ENCODE assay signal across 14 cellular contexts in genomic region chr5:105506692-105507277, GRCh38.
A peak's percentile ranks its signal among the peaks of the same experiment; 100 is the strongest.
DNase-seq lines count a peak whose midpoint lies in the region; ATAC-seq and TF ChIP-seq lines count a peak whose summit lies in the region.
"Had no signal": no experiment of that assay in that cellular context is flagged by ENCODE, and none has a peak within 500 bp of the region (broad histone marks: within the 10 kb centered on the region; RNA-seq: fewer than 3 reads in every experiment).

No MANE protein-coding gene starts in this region.

- H3K4me3 ChIP-seq in Panc1 (ENCODE audit: low read depth in 2 of 2, low read length in 2 of 2) (no peak overlapping the region), upper lobe of right lung (no peak overlapping the region)
- H3K4me3 ChIP-seq: BLaER1 treated with 17β-estradiol and CSF1 and Interleukin-3, amounts not matched to agents 10 nM and 100 nM had no signal

- no peaks in the 10 kb centered on the region for H3K27me3 Mint-ChIP-seq in effector memory CD8-positive, alpha-beta T cell
- H3K27me3 Mint-ChIP-seq: activated CD4-positive, alpha-beta memory T cell treated with anti-CD3 and anti-CD28 coated beads for 36 hours had no signal

- TF ChIP-seq CTCF in Panc1 (IDR thresholded peaks at IDR 0.05) (peak; percentile 55), upper lobe of right lung (IDR thresholded peaks at IDR 0.05) (peak; percentile 22)

- in situ Hi-C loops in Panc1 (cut with HindIII; ENCODE audit: low pct_unique_long_range_greater_than_20kb, low sequenced_read_pairs), result no loop called here

- no TSS peak for BruUV-seq in Panc1 (replicated peaks; lab: Mats Ljungman, UMichigan)

- no peaks in the 10 kb centered on the region for H3K36me3 Mint-ChIP-seq in effector memory CD8-positive, alpha-beta T cell (ENCODE audit: insufficient read depth)
- H3K36me3 Mint-ChIP-seq: activated CD4-positive, alpha-beta memory T cell treated with anti-CD3 and anti-CD28 coated beads for 36 hours; stimulated activated effector memory CD8-positive, alpha-beta T cell treated with anti-CD3 and anti-CD28 coated beads, Interleukin-12 subunit alpha, Interleukin-12 subunit beta, amount 100 ng/mL, for 72 hours had no signal

- ATAC-seq in Panc1 (no peak; the same call in 1 of the 2 replicates), upper lobe of right lung (peak; percentile 55)
- ATAC-seq in effector memory CD8-positive, alpha-beta T cell (replicated peaks), result no peak
- ATAC-seq: stimulated activated effector memory CD8-positive, alpha-beta T cell treated with anti-CD3 and anti-CD28 coated beads, Interleukin-12 subunit alpha, Interleukin-12 subunit beta, amount 100 ng/mL, for 72 hours had no signal

- H3K27me3 ChIP-seq in Panc1 (ENCODE audit: control insufficient read depth, insufficient read depth, low read length), result no peaks in the 10 kb centered on the region
- no peaks in the 10 kb centered on the region for H3K27me3 ChIP-seq in upper lobe of right lung
- H3K27me3 ChIP-seq: BLaER1 treated with 17β-estradiol and CSF1 and Interleukin-3, amounts not matched to agents 10 nM and 100 nM; neutrophil had no signal

- H3K27ac ChIP-seq in Panc1 (ENCODE audit: low read length) (no peak overlapping the region; the same call in 1 of the 2 replicates), upper lobe of right lung (no peak overlapping the region)
- H3K27ac ChIP-seq: BLaER1 treated with 17β-estradiol and CSF1 and Interleukin-3, amounts not matched to agents 10 nM and 100 nM; neutrophil had no signal

- H3K36me3 ChIP-seq in Panc1 (ENCODE audit: control insufficient read depth, insufficient read depth, low read length) (no peaks in the 10 kb centered on the region), upper lobe of right lung (no peaks in the 10 kb centered on the region)
- H3K36me3 ChIP-seq: BLaER1 treated with 17β-estradiol and CSF1 and Interleukin-3, amounts not matched to agents 10 nM and 100 nM; neutrophil had no signal

- H3K4me1 Mint-ChIP-seq in effector memory CD8-positive, alpha-beta T cell (ENCODE audit: low read depth in 2 of 2), result no peaks in the 10 kb centered on the region
- H3K4me1 Mint-ChIP-seq: stimulated activated effector memory CD8-positive, alpha-beta T cell treated with anti-CD3 and anti-CD28 coated beads, Interleukin-12 subunit alpha, Interleukin-12 subunit beta, amount 100 ng/mL, for 72 hours had no signal

- peaks cover 0 to 9% of the 10 kb centered on the region in 2 donors for H3K9me3 Mint-ChIP-seq in effector memory CD8-positive, alpha-beta T cell

- no peak overlapping the region for H3K4me3 Mint-ChIP-seq in effector memory CD8-positive, alpha-beta T cell
- H3K4me3 Mint-ChIP-seq: activated CD4-positive, alpha-beta memory T cell treated with anti-CD3 and anti-CD28 coated beads for 36 hours; stimulated activated effector memory CD8-positive, alpha-beta T cell treated with anti-CD3 and anti-CD28 coated beads, Interleukin-12 subunit alpha, Interleukin-12 subunit beta, amount 100 ng/mL, for 72 hours had no signal

- intact Hi-C loops in Panc1 (cut with micrococcal nuclease; ENCODE audit: unreplicated experiment) (no loop called here), upper lobe of right lung (cut with DNase I) (no loop called here)

- POLR2A ChIA-PET in Panc1 (lab: Charles Lee), result no interaction called here

- H3K27ac Mint-ChIP-seq in effector memory CD8-positive, alpha-beta T cell, result no peak overlapping the region
- H3K27ac Mint-ChIP-seq: activated CD4-positive, alpha-beta memory T cell treated with anti-CD3 and anti-CD28 coated beads for 36 hours; stimulated activated effector memory CD8-positive, alpha-beta T cell treated with anti-CD3 and anti-CD28 coated beads, Interleukin-12 subunit alpha, Interleukin-12 subunit beta, amount 100 ng/mL, for 72 hours had no signal

- H3K9me3 ChIP-seq in Panc1 (ENCODE audit: control insufficient read depth, insufficient read depth, low read depth, low read length) (peaks cover 1% of the 10 kb centered on the region; the same call in 1 of the 2 replicates), upper lobe of right lung (no peaks in the 10 kb centered on the region)
- H3K9me3 ChIP-seq: BLaER1 treated with 17β-estradiol and CSF1 and Interleukin-3, amounts not matched to agents 10 nM and 100 nM; neutrophil had no signal

- CTCF ChIA-PET in Panc1 (lab: Charles Lee), result no interaction called here

- H3K4me1 ChIP-seq in Panc1 (ENCODE audit: control insufficient read depth, insufficient read depth, low read length) (peaks cover 10% of the 10 kb centered on the region), upper lobe of right lung (no peaks in the 10 kb centered on the region)

- DNase-seq in SKM-1 treated with dmso at 0.1 percent for 144 hours (lab: John Stamatoyannopoulos, UW; ENCODE audit: unreplicated experiment) (peak; percentile 5), SKM-1 (lab: John Stamatoyannopoulos, UW; ENCODE audit: unreplicated experiment) (no peak), Panc1 (ENCODE audit: low read depth, low spot score) (no peak), fibroblast of peridontal ligament (ENCODE audit: extremely low read depth) (peak; percentile 11), upper lobe of right lung (no peak), middle frontal gyrus (ENCODE audit: extremely low spot score, low spot score) (no peak)
- DNase-seq in stimulated activated CD8-positive, alpha-beta memory T cell treated with anti-CD3 and anti-CD28 coated beads, Interleukin-4, amount 100 ng/mL, for 48 hours, result no peak
- DNase-seq in effector memory CD8-positive, alpha-beta T cell, result no peak
- DNase-seq: activated CD4-positive, alpha-beta memory T cell treated with anti-CD3 and anti-CD28 coated beads for 36 hours; effector CD4-positive, alpha-beta T cell; NCI-H1092 treated with DMSO at 0.1 percent for 48 hours had no signal

Comparison
In these comparisons a context has a peak if more than half of its experiments do, and no peak if none do; other contexts are left out.
1. DNase-seq: peak in SKM-1 treated with dmso at 0.1 percent for 144 hours (single experiment) and fibroblast of peridontal ligament (single experiment); none in SKM-1 (single experiment), Panc1 (single experiment), upper lobe of right lung (single experiment), stimulated activated CD8-positive, alpha-beta memory T cell treated with anti-CD3 and anti-CD28 coated beads, Interleukin-4, amount 100 ng/mL, for 48 hours (single experiment), effector memory CD8-positive, alpha-beta T cell (0 of 3) and middle frontal gyrus (single experiment).